8 cellular contexts compared by ENCODE assay signal in genomic region chr1:156488566-156489165, GRCh38. TPM values are rescaled to one million over a fixed set of nuclear protein-coding genes. Genes with fewer than 3 reads are reported as not detected.
A peak's percentile ranks its signal among the peaks of the same experiment; 100 is the strongest.
DNase-seq lines count a peak whose midpoint lies in the region; ATAC-seq and TF ChIP-seq lines count a peak whose summit lies in the region.

No MANE protein-coding gene starts in this region.

- WGBS in esophagus muscularis mucosa = 49% methylated on average over 5 of the region's 5 CpGs

- H3K9ac ChIP-seq in KMS-11 = peak overlapping the region; percentile 48; the same call in 1 of the 2 replicates

- TF ChIP-seq POLR2A in esophagus muscularis mucosa (IDR thresholded peaks at IDR 0.05; ENCODE audit: low read depth) = no peak

- peaks cover 100% of the 10 kb centered on the region for H3K4me1 ChIP-seq in KMS-11 (ENCODE audit: low read depth, poor library complexity, severe bottlenecking)
- peaks cover 95 to 100% (median 100%) of the 10 kb centered on the region in 4 donors for H3K4me1 ChIP-seq in esophagus muscularis mucosa
- H3K4me1 ChIP-seq in upper lobe of right lung = peaks cover 74% of the 10 kb centered on the region

- H3K4me2 ChIP-seq in KMS-11 = peak overlapping the region; percentile 99

- H4K20me1 ChIP-seq in KMS-11 (ENCODE audit: insufficient read depth) = peaks cover 39% of the 10 kb centered on the region

- H3K9me3 ChIP-seq in esophagus muscularis mucosa (no peaks in the 10 kb centered on the region), upper lobe of right lung (no peaks in the 10 kb centered on the region)

- ATAC-seq in GM18498 (IDR thresholded peaks at IDR 0.05; ENCODE audit: unreplicated experiment) = peak; percentile 69
- ATAC-seq in GM21447 (IDR thresholded peaks at IDR 0.05; ENCODE audit: unreplicated experiment) = peak; percentile 57
- ATAC-seq in upper lobe of right lung = no peak

- TF ChIP-seq CTCF in KMS-11 (conservative IDR thresholded peaks at IDR 0.05; ENCODE audit: low read depth, low read length) (no peak), esophagus muscularis mucosa (IDR thresholded peaks at IDR 0.05) (no peak), upper lobe of right lung (IDR thresholded peaks at IDR 0.05) (no peak)

- no peak overlapping the region for H2AFZ ChIP-seq in KMS-11 (ENCODE audit: low read depth)

- TF ChIP-seq EP300 in esophagus muscularis mucosa (IDR thresholded peaks at IDR 0.05) = no peak

- no peaks in the 10 kb centered on the region for H3K27me3 ChIP-seq in KMS-11 (ENCODE audit: insufficient read depth, low read depth)
- no peaks in the 10 kb centered on the region for H3K27me3 ChIP-seq in esophagus muscularis mucosa
- H3K27me3 ChIP-seq in upper lobe of right lung = no peaks in the 10 kb centered on the region

- H3K27ac ChIP-seq in KMS-11 = peak overlapping the region; percentile 70
- H3K27ac ChIP-seq in esophagus muscularis mucosa (replicated peaks in 1 of 4) = peak overlapping the region; percentile 98 to 100 (median 99)
- H3K27ac ChIP-seq in upper lobe of right lung = peak overlapping the region; percentile 58

- peaks cover 1% of the 10 kb centered on the region; the same call in 1 of the 2 replicates for H3K36me3 ChIP-seq in KMS-11 (ENCODE audit: insufficient read depth)
- peaks cover 0 to 19% (median 3%) of the 10 kb centered on the region in 4 donors for H3K36me3 ChIP-seq in esophagus muscularis mucosa
- no peaks in the 10 kb centered on the region for H3K36me3 ChIP-seq in upper lobe of right lung

- H3K4me3 ChIP-seq in KMS-11 (IDR thresholded peaks at IDR 0.05; ENCODE audit: insufficient read depth, low read depth, low read length) (peak overlapping the region; percentile 91), esophagus muscularis mucosa (peak overlapping the region; percentile 30 to 42 (median 40)), upper lobe of right lung (no peak overlapping the region)

- DNase-seq in esophagus muscularis mucosa (ENCODE audit: extremely low spot score) (no peak), upper lobe of right lung (no peak), D341Med (ENCODE audit: low spot score) (no peak), NCI-H2107 treated with DMSO at 0.1 percent for 48 hours (lab: John Stamatoyannopoulos, UW; ENCODE audit: unreplicated experiment) (no peak)
- no peak for DNase-seq in effector CD4-positive, alpha-beta T cell

- H3K79me2 ChIP-seq in KMS-11 (ENCODE audit: insufficient read depth, low read depth) = peaks cover 100% of the 10 kb centered on the region

- intact Hi-C loops in esophagus muscularis mucosa (cut with DNase I) (loop anchor here (10.0 kb wide), 1 partner anchor 106 kb away; the partner anchor contains the start of gene NAXE), upper lobe of right lung (cut with DNase I) (no loop called here)

RNA-seq across cellular contexts. Expression of gene MEF2D, which starts 11.9 kb away (rescaled TPM):
- total RNA-seq in esophagus muscularis mucosa (100 to 1,000 TPM in 3 of 4 donors, 10 to 100 TPM in 1; 78.0 to 138 (median 115) TPM), upper lobe of right lung (60.8 TPM)
